In the genomic region with DNA sequence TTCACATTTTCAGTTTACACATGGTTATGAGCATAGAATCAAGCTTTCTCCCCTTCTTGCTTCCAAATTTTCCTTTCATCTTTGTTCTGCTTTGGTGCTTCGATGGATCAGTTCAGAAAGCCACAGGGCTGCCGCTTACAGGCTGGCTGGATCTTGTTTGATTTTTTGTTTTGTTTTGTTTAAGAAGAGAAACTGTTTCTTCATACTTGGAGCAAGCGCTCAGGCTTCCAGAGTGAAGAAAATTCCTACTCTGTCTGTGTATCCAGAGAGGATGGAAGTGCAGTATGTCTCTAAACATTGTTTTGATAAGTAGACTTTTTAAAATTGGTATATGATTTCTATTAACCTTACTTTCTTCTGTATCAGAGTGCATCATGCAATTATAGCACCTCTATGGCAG, we compare ENCODE assay signal across 18 cellular contexts.
"Had no signal": no experiment of that assay in that cellular context is flagged by ENCODE, and none has a peak within 500 bp of the region (broad histone marks: within the 10 kb centered on the region; RNA-seq: fewer than 3 reads in every experiment).

No MANE protein-coding gene starts in this region.

- H3K36me3 ChIP-seq: adrenal gland, esophagus squamous epithelium, neutrophil, spleen, thyroid gland had no signal

- H3K9me3 ChIP-seq: adrenal gland, esophagus squamous epithelium, neutrophil, spleen, thyroid gland had no signal

- H3K27me3 ChIP-seq: adrenal gland, esophagus squamous epithelium, neutrophil, spleen, thyroid gland had no signal

- H3K4me3 ChIP-seq: adrenal gland, esophagus squamous epithelium, lung, spleen, thyroid gland had no signal

- H3K27ac ChIP-seq: adrenal gland, esophagus squamous epithelium, neutrophil, spleen had no signal

- H3K9me3 Mint-ChIP-seq: activated CD4-positive, alpha-beta T cell treated with anti-CD3 and anti-CD28 coated beads, Interleukin-2, amount 10 ng/mL, durations not matched to agents 24 days and 14 days; activated CD8-positive, alpha-beta T cell treated with anti-CD3 and anti-CD28 coated beads for 36 hours; activated naive CD4-positive, alpha-beta T cell treated with anti-CD3 and anti-CD28 coated beads for 36 hours; activated T-cell treated with anti-CD3 and anti-CD28 coated beads, Interleukin-2, amount 50 U/mL, for 24 hours; activated T-helper 2 cell treated with anti-CD3 and anti-CD28 coated beads, Interferon-gamma antibody, Interleukin-2, Interleukin-4, amounts not matched to agents 10 μg/mL and 5 μg/mL and 100 μg/mL, durations not matched to agents 14 hours and 24 hours and 36 hours had no signal

- H3K27me3 Mint-ChIP-seq: activated CD4-positive, alpha-beta T cell treated with anti-CD3 and anti-CD28 coated beads, Interleukin-2, amount 10 ng/mL, durations not matched to agents 24 days and 14 days; activated CD8-positive, alpha-beta T cell treated with anti-CD3 and anti-CD28 coated beads for 36 hours; activated T-cell treated with anti-CD3 and anti-CD28 coated beads, Interleukin-2, amount 50 U/mL, for 24 hours had no signal

- DNase-seq: activated CD4-positive, alpha-beta T cell treated with anti-CD3 and anti-CD28 coated beads, Interleukin-2, amount 10 ng/mL, durations not matched to agents 24 days and 14 days; activated CD8-positive, alpha-beta T cell treated with anti-CD3 and anti-CD28 coated beads for 36 hours; activated naive CD4-positive, alpha-beta T cell treated with anti-CD3 and anti-CD28 coated beads for 36 hours; activated T-cell treated with anti-CD3 and anti-CD28 coated beads, Interleukin-2, amount 50 U/mL, for 24 hours; adrenal gland; dermis blood vessel endothelial cell; effector memory CD4-positive, alpha-beta T cell; esophagus squamous epithelium; foreskin melanocyte; hypothalamus; islet precursor cell; posterior cingulate gyrus; spleen; stimulated activated naive CD4-positive, alpha-beta T cell had no signal

- ATAC-seq: activated CD8-positive, alpha-beta T cell treated with anti-CD3 and anti-CD28 coated beads for 36 hours had no signal

- H3K4me3 Mint-ChIP-seq: activated CD4-positive, alpha-beta T cell treated with anti-CD3 and anti-CD28 coated beads, Interleukin-2, amount 10 ng/mL, durations not matched to agents 24 days and 14 days; activated CD8-positive, alpha-beta T cell treated with anti-CD3 and anti-CD28 coated beads for 36 hours; activated naive CD4-positive, alpha-beta T cell treated with anti-CD3 and anti-CD28 coated beads for 36 hours; activated T-cell treated with anti-CD3 and anti-CD28 coated beads, Interleukin-2, amount 50 U/mL, for 24 hours had no signal

- H3K27ac Mint-ChIP-seq: activated CD4-positive, alpha-beta T cell treated with anti-CD3 and anti-CD28 coated beads, Interleukin-2, amount 10 ng/mL, durations not matched to agents 24 days and 14 days; activated CD8-positive, alpha-beta T cell treated with anti-CD3 and anti-CD28 coated beads for 36 hours; activated naive CD4-positive, alpha-beta T cell treated with anti-CD3 and anti-CD28 coated beads for 36 hours; activated T-cell treated with anti-CD3 and anti-CD28 coated beads, Interleukin-2, amount 50 U/mL, for 24 hours; activated T-helper 2 cell treated with anti-CD3 and anti-CD28 coated beads, Interferon-gamma antibody, Interleukin-2, Interleukin-4, amounts not matched to agents 10 μg/mL and 5 μg/mL and 100 μg/mL, durations not matched to agents 14 hours and 24 hours and 36 hours had no signal
